6 cellular contexts compared by ENCODE assay signal in the genomic region with DNA sequence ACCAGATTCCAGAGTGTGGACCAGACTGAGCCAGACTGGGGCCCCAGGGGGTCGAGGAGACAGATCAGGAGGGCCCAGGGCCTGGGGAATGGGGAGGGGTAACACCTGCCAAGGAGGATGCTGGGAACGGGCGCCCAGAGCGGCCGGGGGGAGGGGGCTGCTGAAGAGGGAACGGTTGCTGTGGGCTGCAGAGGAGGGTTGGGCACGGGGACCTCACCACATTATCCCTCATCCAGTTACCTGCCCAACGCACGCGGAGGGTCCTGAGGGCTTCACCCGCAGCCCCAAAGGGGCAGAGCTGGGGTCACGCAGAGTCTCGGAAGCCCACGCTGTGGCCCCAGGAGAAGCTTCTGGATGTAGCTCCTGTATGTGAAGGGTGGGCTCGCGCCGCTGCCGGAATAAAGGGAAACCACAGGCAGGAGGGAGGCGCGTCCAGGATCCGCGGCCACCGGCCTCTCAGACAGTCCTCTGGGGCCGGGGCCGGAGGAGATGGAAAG. TPM values are rescaled to one million over a fixed set of nuclear protein-coding genes. Genes with fewer than 3 reads are reported as not detected.
DNase-seq lines count a peak whose midpoint lies in the region; ATAC-seq and TF ChIP-seq lines count a peak whose summit lies in the region.

No MANE protein-coding gene starts in this region.

- no peak overlapping the region for H3K27ac Mint-ChIP-seq in activated T-cell treated with anti-CD3 and anti-CD28 coated beads, Interleukin-2, amount 50 U/mL, for 72 hours
- H3K27ac Mint-ChIP-seq in memory B cell: peak overlapping the region; percentile 85

- no peaks in the 10 kb centered on the region for H3K9me3 Mint-ChIP-seq in activated T-cell treated with anti-CD3 and anti-CD28 coated beads, Interleukin-2, amount 50 U/mL, for 72 hours
- H3K9me3 Mint-ChIP-seq in memory B cell: no peaks in the 10 kb centered on the region

- TF ChIP-seq POLR2A in erythroblast (IDR thresholded peaks at IDR 0.05; ENCODE audit: low read length): no peak

- peaks cover 4% of the 10 kb centered on the region for H3K36me3 ChIP-seq in H7 (replicated peaks; ENCODE audit: control insufficient read depth, insufficient read depth, low read length)

- H3K36me3 Mint-ChIP-seq in activated T-cell treated with anti-CD3 and anti-CD28 coated beads, Interleukin-2, amount 50 U/mL, for 72 hours (ENCODE audit: insufficient read depth in 2 of 2): peaks cover 5% of the 10 kb centered on the region in 2 donors
- peaks cover 9% of the 10 kb centered on the region for H3K36me3 Mint-ChIP-seq in memory B cell

- ATAC-seq in activated T-cell treated with anti-CD3 and anti-CD28 coated beads, Interleukin-2, amount 50 U/mL, for 72 hours (replicated peaks in 1 of 2): peak in 1 of 2 donors; percentile 1
- no peak for ATAC-seq in memory B cell (ENCODE audit: low read depth)

- H3K4me3 ChIP-seq in H7 (ENCODE audit: insufficient read depth, low read depth, low read length): peak overlapping the region; percentile 63

- no peaks in the 10 kb centered on the region for H3K27me3 Mint-ChIP-seq in activated T-cell treated with anti-CD3 and anti-CD28 coated beads, Interleukin-2, amount 50 U/mL, for 72 hours (ENCODE audit: low read depth)
- no peaks in the 10 kb centered on the region for H3K27me3 Mint-ChIP-seq in memory B cell

- DNase-seq in H7 (peak; percentile 94), memory B cell (ENCODE audit: low spot score in 2 of 2) (no peak), NCI-H2107 treated with DMSO at 0.1 percent for 48 hours (lab: John Stamatoyannopoulos, UW; ENCODE audit: unreplicated experiment) (no peak), NCI-H2029 (lab: John Stamatoyannopoulos, UW) (no peak), erythroblast (lab: John Stamatoyannopoulos, UW) (no peak)
- no peak for DNase-seq in activated T-cell treated with anti-CD3 and anti-CD28 coated beads, Interleukin-2, amount 50 U/mL, for 72 hours

- peaks cover 37% of the 10 kb centered on the region for H3K4me1 Mint-ChIP-seq in activated T-cell treated with anti-CD3 and anti-CD28 coated beads, Interleukin-2, amount 50 U/mL, for 72 hours (ENCODE audit: low read depth)
- H3K4me1 Mint-ChIP-seq in memory B cell: peaks cover 8% of the 10 kb centered on the region

- peak overlapping the region; percentile 76 to 80 for H3K4me3 Mint-ChIP-seq in activated T-cell treated with anti-CD3 and anti-CD28 coated beads, Interleukin-2, amount 50 U/mL, for 72 hours
- peak overlapping the region; percentile 75 for H3K4me3 Mint-ChIP-seq in memory B cell

- 0 out of 2 replicates have a peak, but pooled peaks cover 2% of the 10 kb centered on the region for H3K27me3 ChIP-seq in H7 (ENCODE audit: control insufficient read depth, insufficient read depth, low read length)

RNA-seq across cellular contexts. Expression of a gene that starts 0.9 kb away (rescaled TPM):
- total RNA-seq in H7 (2014; rRNA removed; shearing (Covaris generic)): 27.8 and 29.9 TPM in 2 replicates
- total RNA-seq in activated T-cell treated with anti-CD3 and anti-CD28 coated beads, Interleukin-2, amount 50 U/mL, for 72 hours: 10 to 100 TPM; 17.6 to 19.4 TPM

RNA-seq across cellular contexts. Expression of a gene that starts 14.2 kb away (rescaled TPM):
- total RNA-seq in H7 (2014; rRNA removed; shearing (Covaris generic)): 83.1 and 84.6 TPM in 2 replicates
- total RNA-seq in activated T-cell treated with anti-CD3 and anti-CD28 coated beads, Interleukin-2, amount 50 U/mL, for 72 hours: 100 to 1,000 TPM; 108 to 125 TPM

RNA-seq across cellular contexts. Expression of a gene that starts 29.4 kb away (rescaled TPM):
- total RNA-seq in H7 (2014; rRNA removed; shearing (Covaris generic)): 2.2 and 2.6 TPM in 2 replicates
- total RNA-seq in activated T-cell treated with anti-CD3 and anti-CD28 coated beads, Interleukin-2, amount 50 U/mL, for 72 hours: 1 to 10 TPM; 3.8 to 8.0 TPM

RNA-seq across cellular contexts. Expression of a gene that starts 44.9 kb away (rescaled TPM):
- 24.0 and 31.6 TPM in 2 replicates for total RNA-seq in H7 (2014; rRNA removed; shearing (Covaris generic))
- total RNA-seq in activated T-cell treated with anti-CD3 and anti-CD28 coated beads, Interleukin-2, amount 50 U/mL, for 72 hours: 10 to 100 TPM; 64.9 to 69.7 TPM

RNA-seq across cellular contexts. Expression of a gene that starts 51.2 kb away (rescaled TPM):
- total RNA-seq in H7 (2014; rRNA removed; shearing (Covaris generic)): 15.7 and 22.4 TPM in 2 replicates
- total RNA-seq in activated T-cell treated with anti-CD3 and anti-CD28 coated beads, Interleukin-2, amount 50 U/mL, for 72 hours: 10 to 100 TPM; 52.1 to 57.4 TPM
